26 cellular contexts compared by ENCODE assay signal in the genomic region with DNA sequence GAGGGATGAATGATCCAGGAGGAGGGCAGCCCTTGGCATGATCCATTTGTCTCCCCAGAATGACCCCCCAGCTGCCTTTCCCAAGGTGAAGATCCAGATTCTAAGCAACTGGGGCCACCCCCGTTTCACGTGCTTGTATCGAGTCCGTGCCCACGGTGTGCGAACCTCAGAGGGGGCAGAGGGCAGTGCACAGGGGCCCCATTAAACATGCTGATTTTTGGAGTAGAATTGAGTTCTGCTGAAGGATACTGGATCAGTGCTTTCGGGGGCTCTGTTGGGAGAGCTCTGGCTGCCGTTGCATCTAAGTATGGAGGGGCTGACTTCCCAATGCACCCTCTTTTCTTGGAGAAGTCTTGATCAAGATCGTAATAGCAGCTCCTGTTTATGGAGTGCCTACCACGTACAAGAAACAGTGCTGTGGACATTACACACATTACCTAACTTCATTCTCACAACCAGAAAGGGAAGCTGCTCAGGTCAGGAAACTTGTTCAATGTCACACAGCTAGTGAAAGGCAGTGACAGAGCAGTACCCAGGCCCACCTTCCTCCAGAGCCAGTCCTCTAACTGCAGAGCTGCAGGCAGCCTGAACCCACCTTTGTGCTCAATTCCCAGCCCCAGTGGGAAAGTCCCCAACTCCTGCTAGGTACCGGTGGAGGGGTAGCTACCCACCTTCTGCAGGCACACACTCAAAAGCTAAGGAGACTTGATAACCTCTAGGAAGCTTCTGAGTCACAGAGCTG. TPM values are rescaled to one million over a fixed set of nuclear protein-coding genes. Genes with fewer than 3 reads are reported as not detected.
DNase-seq lines count a peak whose midpoint lies in the region; ATAC-seq and TF ChIP-seq lines count a peak whose summit lies in the region.
"Had no signal": no experiment of that assay in that cellular context is flagged by ENCODE, and none has a peak within 500 bp of the region (broad histone marks: within the 10 kb centered on the region; RNA-seq: fewer than 3 reads in every experiment).

No MANE protein-coding gene starts in this region.

- no peaks in the 10 kb centered on the region for H3K27me3 Mint-ChIP-seq in activated naive CD8-positive, alpha-beta T cell treated with anti-CD3 and anti-CD28 coated beads, Interleukin-2, amount 10 ng/mL, durations not matched to agents 7 days and 5 days
- H3K27me3 Mint-ChIP-seq in activated naive CD8-positive, alpha-beta T cell treated with anti-CD3 and anti-CD28 coated beads, Interleukin-2, amount 50 U/mL, for 24 hours: peaks cover 8% of the 10 kb centered on the region
- H3K27me3 Mint-ChIP-seq: B cell had no signal

- POLR2A ChIA-PET in activated naive CD8-positive, alpha-beta T cell treated with anti-CD3 and anti-CD28 coated beads, Interleukin-2, amount 10 ng/mL, durations not matched to agents 7 days and 5 days (lab: Charles Lee): no interaction called here

- H3K4me2 ChIP-seq in OCI-LY1 (ENCODE audit: low read length): no peak overlapping the region
- H3K4me2 ChIP-seq: hepatocyte had no signal

- peaks cover 31% of the 10 kb centered on the region for H3K4me1 ChIP-seq in OCI-LY1 (ENCODE audit: insufficient read depth, low read length, severe bottlenecking)
- H3K4me1 ChIP-seq in spleen: peaks cover 16 to 54% (median 39%) of the 10 kb centered on the region in 6 donors

- H3K36me3 Mint-ChIP-seq in activated naive CD8-positive, alpha-beta T cell treated with anti-CD3 and anti-CD28 coated beads, Interleukin-2, amount 10 ng/mL, durations not matched to agents 7 days and 5 days: peaks cover 10% of the 10 kb centered on the region
- H3K36me3 Mint-ChIP-seq in activated naive CD8-positive, alpha-beta T cell treated with anti-CD3 and anti-CD28 coated beads, Interleukin-2, amount 50 U/mL, for 24 hours (ENCODE audit: low read depth): peaks cover 6% of the 10 kb centered on the region

- no peak overlapping the region for H3K4me3 ChIP-seq in OCI-LY1 (ENCODE audit: low read depth, low read length, poor library complexity, severe bottlenecking)
- no peak overlapping the region for H3K4me3 ChIP-seq in coronary artery
- no peak overlapping the region for H3K4me3 ChIP-seq in spleen
- H3K4me3 ChIP-seq: colonic mucosa, hepatocyte, thyroid gland, uterus had no signal

- no peaks in the 10 kb centered on the region for H3K9me2 ChIP-seq in OCI-LY1 (ENCODE audit: low read depth, low read length)

- peaks cover 13% of the 10 kb centered on the region for H3K4me1 Mint-ChIP-seq in activated naive CD8-positive, alpha-beta T cell treated with anti-CD3 and anti-CD28 coated beads, Interleukin-2, amount 10 ng/mL, durations not matched to agents 7 days and 5 days
- peaks cover 39% of the 10 kb centered on the region for H3K4me1 Mint-ChIP-seq in activated naive CD8-positive, alpha-beta T cell treated with anti-CD3 and anti-CD28 coated beads, Interleukin-2, amount 50 U/mL, for 24 hours

- H3K27ac ChIP-seq in OCI-LY1 (ENCODE audit: low read depth, low read length, poor library complexity, severe bottlenecking) (peak overlapping the region; percentile 46), coronary artery (no peak overlapping the region), spleen (peak overlapping the region in 5 of 8 donors; percentile 2 to 68 (median 42))
- H3K27ac ChIP-seq: colonic mucosa, hepatocyte, thyroid gland, uterus had no signal

- H3K9me3 ChIP-seq in OCI-LY1 (ENCODE audit: low read length) (no peaks in the 10 kb centered on the region), spleen (no peaks in the 10 kb centered on the region)
- H3K9me3 ChIP-seq: colonic mucosa, thyroid gland, uterus had no signal

- H3K79me2 ChIP-seq in OCI-LY1 (ENCODE audit: insufficient read depth, low read length): no peaks in the 10 kb centered on the region
- H3K79me2 ChIP-seq: hepatocyte had no signal

- TF ChIP-seq CTCF in OCI-LY1 (IDR thresholded peaks at IDR 0.05; ENCODE audit: low read length): no peak
- TF ChIP-seq CTCF in coronary artery (IDR thresholded peaks at IDR 0.05): no peak
- TF ChIP-seq CTCF in spleen (IDR thresholded peaks at IDR 0.05 in 8 of 11, conservative IDR thresholded peaks at IDR 0.05 in 3 of 11): no peak

- no peaks in the 10 kb centered on the region for H4K20me1 ChIP-seq in OCI-LY1 (ENCODE audit: insufficient read depth, low read length)

- H3F3A ChIP-seq in OCI-LY1 (ENCODE audit: insufficient read depth, low read length): no peaks in the 10 kb centered on the region

- 81 to 89% (median 88%) methylated on average over 8 to 11 of the region's 11 CpGs for WGBS in spleen, 5 donors

- H3K9ac ChIP-seq in OCI-LY1 (ENCODE audit: low read length): no peak overlapping the region

- H3K36me3 ChIP-seq in OCI-LY1 (ENCODE audit: insufficient read depth, low read length) (peaks cover 16% of the 10 kb centered on the region), spleen (peaks cover 0 to 39% (median 16%) of the 10 kb centered on the region in 6 donors)
- H3K36me3 ChIP-seq: uterus had no signal

- ATAC-seq in activated naive CD8-positive, alpha-beta T cell treated with anti-CD3 and anti-CD28 coated beads, Interleukin-2, amount 10 ng/mL, durations not matched to agents 7 days and 5 days (ENCODE audit: low read depth): no peak
- ATAC-seq in activated naive CD8-positive, alpha-beta T cell treated with anti-CD3 and anti-CD28 coated beads, Interleukin-2, amount 50 U/mL, for 24 hours: no peak
- no peak for ATAC-seq in HG03378 (IDR thresholded peaks at IDR 0.05; ENCODE audit: unreplicated experiment)
- ATAC-seq: Panc1, right cardiac atrium had no signal

- H3K4me3 Mint-ChIP-seq in activated naive CD8-positive, alpha-beta T cell treated with anti-CD3 and anti-CD28 coated beads, Interleukin-2, amount 10 ng/mL, durations not matched to agents 7 days and 5 days: no peak overlapping the region
- no peak overlapping the region for H3K4me3 Mint-ChIP-seq in activated naive CD8-positive, alpha-beta T cell treated with anti-CD3 and anti-CD28 coated beads, Interleukin-2, amount 50 U/mL, for 24 hours
- H3K4me3 Mint-ChIP-seq: activated naive CD4-positive, alpha-beta T cell treated with anti-CD3 and anti-CD28 coated beads for 36 hours; T-helper 2 cell treated with Interferon-gamma antibody and Interleukin-4, amounts not matched to agents 5 μg/mL and 100 μg/mL, for 36 hours had no signal

- intact Hi-C loops in spleen (cut with DNase I; ENCODE audit: low total_unique reads): loop anchor here (10.0 kb wide), 1 partner anchor 156 kb away; no protein-coding TSS in a partner anchor

- no peak overlapping the region for H3K27ac Mint-ChIP-seq in activated naive CD8-positive, alpha-beta T cell treated with anti-CD3 and anti-CD28 coated beads, Interleukin-2, amount 10 ng/mL, durations not matched to agents 7 days and 5 days
- H3K27ac Mint-ChIP-seq in activated naive CD8-positive, alpha-beta T cell treated with anti-CD3 and anti-CD28 coated beads, Interleukin-2, amount 50 U/mL, for 24 hours: no peak overlapping the region
- H3K27ac Mint-ChIP-seq: activated naive CD4-positive, alpha-beta T cell treated with anti-CD3 and anti-CD28 coated beads for 36 hours had no signal

- H3K9me3 Mint-ChIP-seq in activated naive CD8-positive, alpha-beta T cell treated with anti-CD3 and anti-CD28 coated beads, Interleukin-2, amount 10 ng/mL, durations not matched to agents 7 days and 5 days: no peaks in the 10 kb centered on the region
- H3K9me3 Mint-ChIP-seq in activated naive CD8-positive, alpha-beta T cell treated with anti-CD3 and anti-CD28 coated beads, Interleukin-2, amount 50 U/mL, for 24 hours: no peaks in the 10 kb centered on the region
- H3K9me3 Mint-ChIP-seq: activated naive CD4-positive, alpha-beta T cell treated with anti-CD3 and anti-CD28 coated beads for 36 hours; T-helper 2 cell treated with Interferon-gamma antibody and Interleukin-4, amounts not matched to agents 5 μg/mL and 100 μg/mL, for 36 hours had no signal

- TF ChIP-seq POLR2A in spleen (IDR thresholded peaks at IDR 0.05): no peak

- no peaks in the 10 kb centered on the region for H3K27me3 ChIP-seq in OCI-LY1 (ENCODE audit: insufficient read depth, low read length)
- peaks cover 0 to 20% (median 0%) of the 10 kb centered on the region in 7 donors for H3K27me3 ChIP-seq in spleen (replicated peaks in 1 of 7)
- H3K27me3 ChIP-seq: colonic mucosa, hepatocyte, thyroid gland, uterus had no signal

- peak; percentile 21 for DNase-seq in activated naive CD8-positive, alpha-beta T cell treated with anti-CD3 and anti-CD28 coated beads, Interleukin-2, amount 10 ng/mL, durations not matched to agents 7 days and 5 days
- DNase-seq in activated naive CD8-positive, alpha-beta T cell treated with anti-CD3 and anti-CD28 coated beads, Interleukin-2, amount 50 U/mL, for 24 hours: no peak
- DNase-seq in coronary artery (ENCODE audit: low spot score): peak; percentile 72
- DNase-seq in spleen: peak; percentile 72
- DNase-seq in NCI-H2081 treated with DMSO at 0.1 percent for 48 hours (lab: John Stamatoyannopoulos, UW): no peak
- DNase-seq: ACHN; activated CD4-positive, alpha-beta T cell treated with anti-CD3 and anti-CD28 coated beads for 48 hours; activated naive CD4-positive, alpha-beta T cell treated with anti-CD3 and anti-CD28 coated beads for 36 hours; aorta; colonic mucosa; effector CD8-positive, alpha-beta T cell; MM.1S; NCI-H2029 treated with DMSO at 0.1 percent for 48 hours; NCI-H226; NCI-H526 treated with DMSO at 0.1 percent for 48 hours; right cardiac atrium; SHP77 treated with DMSO at 0.1 percent for 48 hours; stimulated activated CD4-positive, alpha-beta T cell treated with anti-CD3 and anti-CD28 coated beads, Interleukin-4, amount 100 ng/mL, for 1 hour; thyroid gland; uterus had no signal

- no peak overlapping the region for H2AFZ ChIP-seq in OCI-LY1 (ENCODE audit: low read length)
- H2AFZ ChIP-seq: hepatocyte had no signal

RNA-seq across cellular contexts. Expression of a gene that starts 5.4 kb away (rescaled TPM):
- total RNA-seq in activated naive CD8-positive, alpha-beta T cell treated with anti-CD3 and anti-CD28 coated beads, Interleukin-2, amount 10 ng/mL, durations not matched to agents 7 days and 5 days: 1 to 10 TPM; 3.8 to 5.7 TPM
- 10 to 100 TPM in 5 of 7 donors, 1 to 10 TPM in 2; 2.5 to 32.1 (median 14.7) TPM for total RNA-seq in spleen
- polyA plus RNA-seq in spleen: 10 to 100 TPM in 1 of 3 donors, 1 to 10 TPM in 2; 5.2 to 10.9 (median 5.7) TPM

RNA-seq across cellular contexts. Expression of a gene that starts 43.7 kb away (rescaled TPM):
- 100 to 1,000 TPM; 296 to 327 TPM for total RNA-seq in activated naive CD8-positive, alpha-beta T cell treated with anti-CD3 and anti-CD28 coated beads, Interleukin-2, amount 10 ng/mL, durations not matched to agents 7 days and 5 days
- total RNA-seq in spleen: 100 to 1,000 TPM in 6 of 7 donors, 10 to 100 TPM in 1; 93.9 to 247 (median 234) TPM
- 100 to 1,000 TPM; 183 to 215 (median 203) TPM for polyA plus RNA-seq in spleen

RNA-seq across cellular contexts. Expression of a gene that starts 43.7 kb away (rescaled TPM):
- 100 to 1,000 TPM; 116 to 120 TPM for total RNA-seq in activated naive CD8-positive, alpha-beta T cell treated with anti-CD3 and anti-CD28 coated beads, Interleukin-2, amount 10 ng/mL, durations not matched to agents 7 days and 5 days
- 100 to 1,000 TPM in 1 of 7 donors, 10 to 100 TPM in 6; 44.6 to 100 (median 89.1) TPM for total RNA-seq in spleen
- 10 to 100 TPM; 10.6 to 17.9 (median 14.4) TPM for polyA plus RNA-seq in spleen

Comparison
In these comparisons a context has a peak if more than half of its experiments do, and no peak if none do; other contexts are left out.
1. DNase-seq: peak in activated naive CD8-positive, alpha-beta T cell treated with anti-CD3 and anti-CD28 coated beads, Interleukin-2, amount 10 ng/mL, durations not matched to agents 7 days and 5 days (single experiment), coronary artery (single experiment) and spleen (single experiment); none in activated naive CD8-positive, alpha-beta T cell treated with anti-CD3 and anti-CD28 coated beads, Interleukin-2, amount 50 U/mL, for 24 hours (single experiment) and NCI-H2081 treated with DMSO at 0.1 percent for 48 hours (single experiment).
2. H3K27ac ChIP-seq: peak in OCI-LY1 (single experiment) and spleen (5 of 8); none in coronary artery (0 of 2).